In the genomic region with DNA sequence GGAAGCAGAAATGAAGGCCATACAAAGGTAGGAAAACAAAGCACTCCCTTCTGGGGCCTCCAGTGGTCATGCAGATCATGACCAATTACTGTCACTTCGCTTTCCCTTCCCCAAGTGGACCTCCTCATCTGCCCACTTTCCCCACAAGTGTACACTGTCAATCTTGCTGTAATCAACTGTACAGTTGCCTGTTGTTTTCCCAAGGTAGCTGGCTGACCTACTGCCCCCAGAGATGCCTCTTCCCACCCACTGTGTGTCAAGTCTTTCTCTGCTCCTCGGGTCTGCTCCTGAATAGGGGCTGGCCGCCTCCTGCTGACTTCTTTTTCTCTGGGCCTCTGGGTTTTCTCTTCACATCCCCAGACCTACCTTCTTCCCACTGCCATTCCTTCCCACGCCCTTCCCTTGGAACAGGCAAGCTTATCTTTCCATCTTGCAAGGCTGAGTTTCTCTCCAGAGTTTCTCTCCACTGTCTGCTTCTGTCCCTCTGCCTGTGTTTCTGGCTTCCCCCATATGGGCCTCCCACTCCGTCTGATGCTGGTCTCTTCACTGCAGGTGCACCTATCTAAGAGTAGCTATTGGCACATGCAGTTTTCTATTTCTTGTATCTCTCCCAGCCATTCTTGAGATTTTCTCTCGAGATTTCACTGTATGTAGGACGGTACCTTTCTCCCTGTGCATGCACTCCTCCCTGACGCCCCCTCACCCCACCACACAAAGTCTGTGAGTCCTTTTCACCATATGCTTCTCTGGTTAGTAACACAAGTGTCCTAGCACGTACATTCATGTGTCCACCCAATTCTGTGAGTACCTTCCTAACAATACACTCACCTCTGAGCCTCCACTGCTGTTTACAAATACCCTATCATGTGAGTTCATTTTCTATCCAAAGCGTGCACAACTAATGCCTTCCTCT, we compare ENCODE assay signal across 8 cellular contexts. TPM values are rescaled to one million over a fixed set of nuclear protein-coding genes. Genes with fewer than 3 reads are reported as not detected.
DNase-seq lines count a peak whose midpoint lies in the region; ATAC-seq, FAIRE-seq and TF ChIP-seq lines count a peak whose summit lies in the region.

No MANE protein-coding gene starts in this region.

- H3K4me3 ChIP-seq in CD8-positive, alpha-beta T cell (ENCODE audit: low read depth, low read length), result no peak overlapping the region

- H3K36me3 Mint-ChIP-seq in CD8-positive, alpha-beta T cell, result peaks cover 12% of the 10 kb centered on the region
- no peaks in the 10 kb centered on the region for H3K36me3 Mint-ChIP-seq in neural crest cell (ENCODE audit: low read depth)

- H3K36me3 ChIP-seq in CD8-positive, alpha-beta T cell (ENCODE audit: insufficient read depth, low read length), result no peaks in the 10 kb centered on the region

- POLR2A ChIA-PET in CD8-positive, alpha-beta T cell (lab: Charles Lee), result interaction anchor here (1.5 kb wide), 1 partner anchor 90 kb away, joined by 3 read pairs; no protein-coding TSS in a partner anchor

- no peaks in the 10 kb centered on the region for H3K9me3 Mint-ChIP-seq in CD8-positive, alpha-beta T cell
- no peaks in the 10 kb centered on the region for H3K9me3 Mint-ChIP-seq in neural crest cell

- no peak for TF ChIP-seq CTCF in CD8-positive, alpha-beta T cell (IDR thresholded peaks at IDR 0.05)
- TF ChIP-seq CTCF in neural crest cell (conservative IDR thresholded peaks at IDR 0.05) (no peak), D721Med (IDR thresholded peaks at IDR 0.05; ENCODE audit: insufficient read depth, missing control alignments) (no peak)

- H3K9me3 ChIP-seq in CD8-positive, alpha-beta T cell (ENCODE audit: low read length), result no peaks in the 10 kb centered on the region

- no peaks in the 10 kb centered on the region for H3K27me3 ChIP-seq in CD8-positive, alpha-beta T cell (ENCODE audit: insufficient read depth, low read length)

- peaks cover 40% of the 10 kb centered on the region for H3K4me1 Mint-ChIP-seq in CD8-positive, alpha-beta T cell (ENCODE audit: low read depth)
- peaks cover 50% of the 10 kb centered on the region for H3K4me1 Mint-ChIP-seq in neural crest cell

- peaks cover 12% of the 10 kb centered on the region for H3K4me1 ChIP-seq in CD8-positive, alpha-beta T cell (ENCODE audit: insufficient read depth, low read length)

- ATAC-seq in CD8-positive, alpha-beta T cell, result no peak
- ATAC-seq in GM18511 (IDR thresholded peaks at IDR 0.05; ENCODE audit: unreplicated experiment), result no peak

- peak overlapping the region; percentile 96 for H3K4me3 Mint-ChIP-seq in CD8-positive, alpha-beta T cell
- H3K4me3 Mint-ChIP-seq in neural crest cell, result peak overlapping the region; percentile 93

- intact Hi-C loops in CD8-positive, alpha-beta T cell (cut with DNase I, micrococcal nuclease), result loop anchor here in 1 of 2 experiments (5.0 kb wide), 1 partner anchor 37 kb away; no protein-coding TSS in a partner anchor

- H3K27ac Mint-ChIP-seq in CD8-positive, alpha-beta T cell, result no peak overlapping the region
- H3K27ac Mint-ChIP-seq in neural crest cell (ENCODE audit: unreplicated experiment), result peak overlapping the region; percentile 3

- CTCF ChIA-PET in CD8-positive, alpha-beta T cell (lab: Charles Lee), result interaction anchor here (1.0 to 1.4 kb wide), 3 partner anchors 15 to 423 kb away, joined by 3 read pairs; no protein-coding TSS in a partner anchor

- H3K27me3 Mint-ChIP-seq in CD8-positive, alpha-beta T cell (ENCODE audit: low read depth), result no peaks in the 10 kb centered on the region
- H3K27me3 Mint-ChIP-seq in neural crest cell (ENCODE audit: low read depth), result peaks cover 24% of the 10 kb centered on the region

- H3K27ac ChIP-seq in CD8-positive, alpha-beta T cell (ENCODE audit: low read depth, low read length), result no peak overlapping the region
- peak overlapping the region; percentile 96 for H3K27ac ChIP-seq in epithelial cell of prostate

- no peak for DNase-seq in CD8-positive, alpha-beta T cell
- DNase-seq in NAMALWA (ENCODE audit: low spot score) (peak; percentile 19), epithelial cell of prostate (ENCODE audit: low read depth, low spot score) (no peak), neural crest cell (ENCODE audit: low read depth, low spot score) (no peak), D721Med (ENCODE audit: insufficient read length, low spot score) (no peak), SKM-1 treated with dmso at 0.1 percent for 144 hours (lab: John Stamatoyannopoulos, UW; ENCODE audit: unreplicated experiment) (no peak)
- DNase-seq in central memory CD4-positive, alpha-beta T cell, result no peak

- FAIRE-seq in D721Med (lab: Jason Lieb, UNC), result no peak

RNA-seq across cellular contexts. Expression of gene ELL2, which starts 2.3 kb away (rescaled TPM):
- total RNA-seq in CD8-positive, alpha-beta T cell, result 100 to 1,000 TPM; 189 to 200 TPM
- total RNA-seq in neural crest cell, result 4.4 and 4.6 TPM in 2 replicates

Comparison
In these comparisons a context has a peak if more than half of its experiments do, and no peak if none do; other contexts are left out.
1. RNA of gene ELL2, which starts 2.3 kb away (total RNA-seq): 189 to 200 TPM in CD8-positive, alpha-beta T cell; 4.4 to 4.6 TPM in neural crest cell; every median in the first group is over 10 times any median in the second.